In genomic region chr1:28259252-28259934, GRCh38 we compare ENCODE assay signal across 8 cellular contexts. TPM values are rescaled to one million over a fixed set of nuclear protein-coding genes. Genes with fewer than 3 reads are reported as not detected.
A peak's percentile ranks its signal among the peaks of the same experiment; 100 is the strongest.
DNase-seq lines count a peak whose midpoint lies in the region; ATAC-seq and TF ChIP-seq lines count a peak whose summit lies in the region.

Gene SESN2, plus strand, starts transcription at chr1:28259518. Its CDS starts 330 bp downstream, at chr1:28259848.

- H3K27ac ChIP-seq in smooth muscle cell (ENCODE audit: low read depth): peak within 1 kb of the TSS; percentile 91

- H3K79me2 ChIP-seq in smooth muscle cell (ENCODE audit: low read depth): peaks cover 50% of the 10 kb centered on the region

- peak within 1 kb of the TSS; percentile 96 for H3K9ac ChIP-seq in smooth muscle cell (ENCODE audit: low read depth)

- under 1% methylated on average over 60 of the region's 76 CpGs for WGBS in smooth muscle cell (ENCODE audit: low lambda C conversion rate)

- peaks cover 11% of the 10 kb centered on the region for H3K4me1 ChIP-seq in smooth muscle cell (ENCODE audit: low read depth)

- H3K9me3 Mint-ChIP-seq in WTC11: no peaks in the 10 kb centered on the region

- H3K27me3 ChIP-seq in smooth muscle cell (ENCODE audit: low read depth): no peaks in the 10 kb centered on the region

- H3K4me3 ChIP-seq in AG04449 (ENCODE audit: low read depth, low read length): peak within 1 kb of the TSS; percentile 93
- H3K4me3 ChIP-seq in cardiac fibroblast (replicated peaks in 1 of 2; ENCODE audit: low read depth in 2 of 2, low read length in 2 of 2): peak within 1 kb of the TSS; percentile 96 to 99
- peak within 1 kb of the TSS; percentile 100 for H3K4me3 ChIP-seq in smooth muscle cell

- no peaks in the 10 kb centered on the region for H3F3A ChIP-seq in smooth muscle cell (ENCODE audit: low read depth)

- peaks cover 3% of the 10 kb centered on the region; the same call in 1 of the 2 replicates for H3K36me3 Mint-ChIP-seq in WTC11

- TF ChIP-seq CTCF in AG04449 (IDR thresholded peaks at IDR 0.05; ENCODE audit: insufficient read depth, low read length, missing control alignments): no peak
- no peak for TF ChIP-seq CTCF in WTC11 (IDR thresholded peaks at IDR 0.05)
- TF ChIP-seq CTCF in cardiac fibroblast (IDR thresholded peaks at IDR 0.05; ENCODE audit: low read depth, low read length): no peak
- TF ChIP-seq CTCF in smooth muscle cell (IDR thresholded peaks at IDR 0.05; ENCODE audit: borderline replicate concordance, insufficient read depth, poor library complexity, severe bottlenecking): no peak

- peak within 1 kb of the TSS; percentile 49; the same call in 1 of the 2 replicates for H3K27ac Mint-ChIP-seq in WTC11

- H3K4me1 Mint-ChIP-seq in WTC11: peaks cover 33% of the 10 kb centered on the region

- H3K4me2 ChIP-seq in smooth muscle cell: peak within 1 kb of the TSS; percentile 80

- H2AFZ ChIP-seq in smooth muscle cell (ENCODE audit: low read depth): peak within 1 kb of the TSS; percentile 70

- H3K36me3 ChIP-seq in smooth muscle cell (ENCODE audit: low read depth): no peaks in the 10 kb centered on the region

- H3K27me3 Mint-ChIP-seq in WTC11 (ENCODE audit: low read depth): no peaks in the 10 kb centered on the region; the same call in 1 of the 2 replicates

- peak within 1 kb of the TSS; percentile 79 for H3K4me3 Mint-ChIP-seq in WTC11

- DNase-seq in AG04449 (ENCODE audit: low read depth, low spot score): peak; percentile 91
- DNase-seq in NCI-H2227 treated with DMSO at 0.1 percent for 48 hours (lab: John Stamatoyannopoulos, UW): peak; percentile 94
- DNase-seq in WTC11 (ENCODE audit: low spot score): peak; percentile 100
- peak; percentile 99 to 100 for DNase-seq in cardiac fibroblast (ENCODE audit: low read depth in 2 of 2)
- peak; percentile 96 for DNase-seq in iPS-NIHi11 (ENCODE audit: low spot score)
- DNase-seq in smooth muscle cell (lab: John Stamatoyannopoulos, UW; ENCODE audit: unreplicated experiment): peak; percentile 96

- CTCF ChIA-PET in AG04449 (lab: Yijun Ruan, JAX) (interaction anchor here (12.3 kb wide), 1 partner anchor 11 kb away, joined by 148 read pairs; no protein-coding TSS in a partner anchor), WTC11 (lab: Charles Lee) (interaction anchor here (8.0 kb wide), 1 partner anchor 10 kb away, joined by 79 read pairs; no protein-coding TSS in a partner anchor)

- POLR2A ChIA-PET in AG04449 (lab: Yijun Ruan, JAX): interaction anchor here (1.1 to 3.6 kb wide), 8 partner anchors 9 to 323 kb away, joined by 3 to 32 read pairs (median 4); partner anchors contain the start of genes ATP5IF1 and MED18
- POLR2A ChIA-PET in WTC11 (lab: Charles Lee): interaction anchor here (0.6 to 2.8 kb wide), 5 partner anchors 11 to 322 kb away, joined by 3 to 20 read pairs (median 12); partner anchors contain the start of genes ATP5IF1 and MED18

- H4K20me1 ChIP-seq in smooth muscle cell (ENCODE audit: low read depth): peaks cover 44% of the 10 kb centered on the region

- H3K9me3 ChIP-seq in smooth muscle cell (replicated peaks; ENCODE audit: low read depth): no peaks in the 10 kb centered on the region

- ATAC-seq in GM18907 (IDR thresholded peaks at IDR 0.05; ENCODE audit: unreplicated experiment) (peak; percentile 92), HG03159 (IDR thresholded peaks at IDR 0.05; ENCODE audit: unreplicated experiment) (peak; percentile 91), WTC11 (peak; percentile 86)

TF ChIP-seq in WTC11, 78 proteins besides CTCF, POLR2A, EP300 and RAD21 (continues in another document):
- peak; percentile 29; the same call in 1 of the 2 replicates for TF ChIP-seq ARID4B (CRISPR knock-in tag; IDR thresholded peaks at IDR 0.05; ENCODE audit: borderline replicate concordance)
- peak; percentile 32; the same call in 1 of the 2 replicates for TF ChIP-seq E2F5 (CRISPR knock-in tag; IDR thresholded peaks at IDR 0.05)
- TF ChIP-seq ETV6 (CRISPR knock-in tag; IDR thresholded peaks at IDR 0.05): no peak
- no peak for TF ChIP-seq CREB1 (CRISPR knock-in tag; IDR thresholded peaks at IDR 0.05)
- no peak for TF ChIP-seq EMX1 (CRISPR knock-in tag; IDR thresholded peaks at IDR 0.05)
- TF ChIP-seq ZNF281 (CRISPR knock-in tag; IDR thresholded peaks at IDR 0.05): no peak
- TF ChIP-seq USF1 (CRISPR knock-in tag; IDR thresholded peaks at IDR 0.05): peak; percentile 58; the same call in 1 of the 2 replicates
- peak; percentile 98 for TF ChIP-seq GABPB1 (CRISPR knock-in tag; IDR thresholded peaks at IDR 0.05)
- TF ChIP-seq CBFB (CRISPR knock-in tag; IDR thresholded peaks at IDR 0.05; ENCODE audit: low read depth): no peak
- no peak for TF ChIP-seq ZNF396 (CRISPR knock-in tag; IDR thresholded peaks at IDR 0.05; ENCODE audit: borderline replicate concordance)
- TF ChIP-seq ZMAT4 (CRISPR knock-in tag; IDR thresholded peaks at IDR 0.05): no peak

RNA-seq across cellular contexts. Expression of gene SESN2, which starts in this region (rescaled TPM):
- total RNA-seq in WTC11 (2021): 22.3 to 38.1 TPM (median 23.3 TPM) in 3 replicates
- 28.8 and 30.8 TPM in 2 replicates for total RNA-seq in smooth muscle cell
- polyA plus RNA-seq in smooth muscle cell: 42.8 and 45.4 TPM in 2 replicates

Comparison
In these comparisons a context has a peak if more than half of its experiments do, and no peak if none do; other contexts are left out.
1. Peak in every context shown above with its lines: DNase-seq, ATAC-seq, H3K4me3 ChIP-seq and H3K27ac ChIP-seq.